ENCODE assay signal across 12 cellular contexts in the genomic region with DNA sequence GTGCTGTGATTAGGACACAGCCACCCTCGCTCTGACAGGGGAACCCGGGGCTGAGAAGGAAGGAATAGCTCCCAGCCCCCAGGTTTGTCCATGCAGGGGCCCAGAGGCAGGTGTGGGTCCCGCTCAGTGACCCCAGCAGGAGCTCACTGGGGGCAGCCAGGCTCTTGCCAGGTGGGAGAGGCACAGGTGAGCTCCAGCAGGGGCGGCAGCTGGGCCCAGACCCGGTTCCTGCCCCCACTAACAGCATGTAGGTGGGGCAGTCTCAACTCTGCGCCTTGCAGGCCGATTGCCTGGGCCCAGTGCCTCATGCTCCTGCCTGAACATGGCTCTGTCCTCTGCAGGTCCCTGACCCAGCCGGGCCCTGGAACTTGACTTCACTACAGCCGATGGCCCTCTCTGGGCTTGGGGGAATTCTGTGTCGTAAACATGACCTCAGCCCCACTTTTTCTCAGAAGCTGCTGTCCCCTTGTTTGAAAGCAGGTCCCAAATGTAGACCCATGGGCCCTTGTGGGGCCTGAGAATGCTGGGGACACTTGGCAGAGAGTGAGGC.
"Had no signal": no experiment of that assay in that cellular context is flagged by ENCODE, and none has a peak within 500 bp of the region (broad histone marks: within the 10 kb centered on the region; RNA-seq: fewer than 3 reads in every experiment).

No MANE protein-coding gene starts in this region.

- DNase-seq: activated CD4-positive, alpha-beta T cell treated with anti-CD3 and anti-CD28 coated beads, Interleukin-2, amount 50 U/mL, for 48 hours; activated naive CD4-positive, alpha-beta T cell treated with anti-CD3 and anti-CD28 coated beads for 36 hours; activated naive CD8-positive, alpha-beta T cell treated with anti-CD3 and anti-CD28 coated beads, Interleukin-2, amount 50 U/mL, for 24 hours; colonic mucosa; effector CD8-positive, alpha-beta T cell; foreskin keratinocyte; head of caudate nucleus; naive B cell had no signal

- H3K9me3 Mint-ChIP-seq: activated naive CD4-positive, alpha-beta T cell treated with anti-CD3 and anti-CD28 coated beads for 36 hours; activated naive CD8-positive, alpha-beta T cell treated with anti-CD3 and anti-CD28 coated beads, Interleukin-2, amount 50 U/mL, for 24 hours; activated T-helper 17 cell treated with anti-CD3 and anti-CD28 coated beads, Interleukin-2, amount 50 U/mL, for 72 hours; stimulated activated naive CD8-positive, alpha-beta T cell treated with anti-CD3 and anti-CD28 coated beads, Interleukin-15, Interleukin-2, amounts not matched to agents 100 ng/mL and 50 ng/mL, for 24 hours had no signal

- ATAC-seq: activated T-helper 17 cell treated with anti-CD3 and anti-CD28 coated beads, Interleukin-2, amount 50 U/mL, for 72 hours; foreskin keratinocyte; SK-N-SH treated with all-trans-retinoic acid at 6 μM for 48 hours had no signal

- H3K4me1 ChIP-seq: colonic mucosa, foreskin keratinocyte had no signal

- H3K9me3 ChIP-seq: colonic mucosa had no signal

- H3K36me3 ChIP-seq: colonic mucosa had no signal

- H3K27me3 Mint-ChIP-seq: activated naive CD8-positive, alpha-beta T cell treated with anti-CD3 and anti-CD28 coated beads, Interleukin-2, amount 50 U/mL, for 24 hours; activated T-helper 17 cell treated with anti-CD3 and anti-CD28 coated beads, Interleukin-2, amount 50 U/mL, for 72 hours; naive B cell; stimulated activated naive CD8-positive, alpha-beta T cell treated with anti-CD3 and anti-CD28 coated beads, Interleukin-15, Interleukin-2, amounts not matched to agents 100 ng/mL and 50 ng/mL, for 24 hours had no signal

- H3K4me3 Mint-ChIP-seq: activated naive CD4-positive, alpha-beta T cell treated with anti-CD3 and anti-CD28 coated beads for 36 hours; activated naive CD8-positive, alpha-beta T cell treated with anti-CD3 and anti-CD28 coated beads, Interleukin-2, amount 50 U/mL, for 24 hours; activated T-helper 17 cell treated with anti-CD3 and anti-CD28 coated beads, Interleukin-2, amount 50 U/mL, for 72 hours; naive B cell; stimulated activated naive CD8-positive, alpha-beta T cell treated with anti-CD3 and anti-CD28 coated beads, Interleukin-15, Interleukin-2, amounts not matched to agents 100 ng/mL and 50 ng/mL, for 24 hours had no signal

- H3K27me3 ChIP-seq: colonic mucosa, foreskin keratinocyte had no signal

- H3K27ac Mint-ChIP-seq: activated naive CD4-positive, alpha-beta T cell treated with anti-CD3 and anti-CD28 coated beads for 36 hours; activated naive CD8-positive, alpha-beta T cell treated with anti-CD3 and anti-CD28 coated beads, Interleukin-2, amount 50 U/mL, for 24 hours; activated T-helper 17 cell treated with anti-CD3 and anti-CD28 coated beads, Interleukin-2, amount 50 U/mL, for 72 hours; naive B cell; stimulated activated naive CD8-positive, alpha-beta T cell treated with anti-CD3 and anti-CD28 coated beads, Interleukin-15, Interleukin-2, amounts not matched to agents 100 ng/mL and 50 ng/mL, for 24 hours had no signal

- H3K36me3 Mint-ChIP-seq: naive B cell had no signal

- H3K4me3 ChIP-seq: colonic mucosa had no signal

- H3K27ac ChIP-seq: colonic mucosa, foreskin keratinocyte, VCaP had no signal

- H3K4me1 Mint-ChIP-seq: activated naive CD8-positive, alpha-beta T cell treated with anti-CD3 and anti-CD28 coated beads, Interleukin-2, amount 50 U/mL, for 24 hours; activated T-helper 17 cell treated with anti-CD3 and anti-CD28 coated beads, Interleukin-2, amount 50 U/mL, for 72 hours; naive B cell had no signal
